ENCODE assay signal across 8 cellular contexts in the genomic region with DNA sequence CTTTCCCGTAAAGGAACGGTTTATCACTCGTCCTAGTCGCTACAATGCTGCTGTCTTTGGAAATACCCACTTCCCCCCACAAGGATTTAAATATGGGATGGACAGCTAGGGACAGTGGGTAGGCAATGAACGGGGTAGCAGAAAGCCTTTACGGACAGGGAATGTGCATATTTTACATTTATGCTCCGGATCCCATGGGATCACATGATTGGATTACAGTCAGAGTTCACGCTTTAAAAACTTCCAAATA. TPM values are rescaled to one million over a fixed set of nuclear protein-coding genes. Genes with fewer than 3 reads are reported as not detected.
DNase-seq lines count a peak whose midpoint lies in the region; ATAC-seq and TF ChIP-seq lines count a peak whose summit lies in the region.

No MANE protein-coding gene starts in this region.

- ATAC-seq in HG03025 (IDR thresholded peaks at IDR 0.05; ENCODE audit: low FRiP score, unreplicated experiment), result no peak
- ATAC-seq in HG03457 (IDR thresholded peaks at IDR 0.05; ENCODE audit: unreplicated experiment), result no peak

- DNase-seq in SJCRH30 (no peak), fibroblast of lung (ENCODE audit: low read depth in 2 of 2) (no peak), head of caudate nucleus (no peak), NCI-H2029 (lab: John Stamatoyannopoulos, UW) (no peak)

- H3K27me3 ChIP-seq in SJCRH30 (no peaks in the 10 kb centered on the region), fibroblast of lung (ENCODE audit: control insufficient read depth, insufficient read depth, low read length) (no peaks in the 10 kb centered on the region), rectal smooth muscle tissue (ENCODE audit: control insufficient read depth, insufficient read depth, low read length) (no peaks in the 10 kb centered on the region)

- H3K79me2 ChIP-seq in fibroblast of lung (ENCODE audit: control insufficient read depth, insufficient read depth, low read length), result peaks cover 6% of the 10 kb centered on the region

- no peaks in the 10 kb centered on the region for H4K20me1 ChIP-seq in fibroblast of lung (ENCODE audit: control insufficient read depth, extremely low read depth, insufficient read depth, low read length)

- H3K4me1 ChIP-seq in SJCRH30, result no peaks in the 10 kb centered on the region
- H3K4me1 ChIP-seq in fibroblast of lung (ENCODE audit: control insufficient read depth, extremely low read depth, insufficient read depth, low read length), result peaks cover 2% of the 10 kb centered on the region
- H3K4me1 ChIP-seq in rectal smooth muscle tissue (ENCODE audit: control insufficient read depth, insufficient read depth, low read length), result peaks cover 11% of the 10 kb centered on the region

- H3K4me3 ChIP-seq in GM08714 (ENCODE audit: low read length), result peak overlapping the region; percentile 98
- peak overlapping the region; percentile 67 for H3K4me3 ChIP-seq in SJCRH30
- H3K4me3 ChIP-seq in fibroblast of lung (replicated peaks in 1 of 4; ENCODE audit: control extremely low read depth in 1 of 4, insufficient read depth in 1 of 4, low read depth in 3 of 4, low read length in 4 of 4), result peak overlapping the region; percentile 73 to 85 (median 80)
- H3K4me3 ChIP-seq in rectal smooth muscle tissue (ENCODE audit: low read length), result peak overlapping the region; percentile 86

- H3K9me3 ChIP-seq in SJCRH30 (replicated peaks), result no peaks in the 10 kb centered on the region
- no peaks in the 10 kb centered on the region for H3K9me3 ChIP-seq in fibroblast of lung (ENCODE audit: control insufficient read depth, insufficient read depth, low read depth, low read length)

- peak overlapping the region; percentile 36 for H3K4me2 ChIP-seq in fibroblast of lung (ENCODE audit: extremely low read depth, insufficient read depth, low read length)

- peaks cover 8% of the 10 kb centered on the region; the same call in 1 of the 2 replicates for H3K36me3 ChIP-seq in SJCRH30
- peaks cover 4% of the 10 kb centered on the region for H3K36me3 ChIP-seq in fibroblast of lung (ENCODE audit: control insufficient read depth, insufficient read depth, low read length)
- H3K36me3 ChIP-seq in rectal smooth muscle tissue (ENCODE audit: control insufficient read depth, insufficient read depth, low read length), result peaks cover 7% of the 10 kb centered on the region

- H3K9ac ChIP-seq in fibroblast of lung (ENCODE audit: insufficient read depth, low read length) (peak overlapping the region; percentile 94), rectal smooth muscle tissue (ENCODE audit: low read length) (peak overlapping the region; percentile 43)

- H2AFZ ChIP-seq in fibroblast of lung (ENCODE audit: low read length), result no peak overlapping the region

- TF ChIP-seq CTCF in fibroblast of lung (conservative IDR thresholded peaks at IDR 0.05 in 1 of 2, IDR thresholded peaks at IDR 0.05 in 1 of 2; ENCODE audit: low read depth in 1 of 2, low read length in 2 of 2), result no peak

- peak overlapping the region; percentile 58; the same call in 1 of the 2 replicates for H3K27ac ChIP-seq in SJCRH30
- peak overlapping the region; percentile 71 for H3K27ac ChIP-seq in fibroblast of lung (ENCODE audit: insufficient read depth, low read length)
- peak overlapping the region; percentile 81 for H3K27ac ChIP-seq in rectal smooth muscle tissue (ENCODE audit: low read depth, low read length)

- intact Hi-C loops in head of caudate nucleus (cut with DNase I), result loop anchor here (5.0 kb wide), 1 partner anchor 476 kb away; a partner anchor contains a TSS

RNA-seq across cellular contexts. Expression of a gene that starts 1.2 kb away (rescaled TPM):
- total RNA-seq in SJCRH30 (2014; rRNA removed; shearing (Covaris generic)), result 8.8 and 11.1 TPM in 2 replicates
- 9.9 and 10.3 TPM in 2 replicates for total RNA-seq in fibroblast of lung
- polyA plus RNA-seq in fibroblast of lung, result 12.6 and 14.6 TPM in 2 replicates
- polyA plus RNA-seq in fibroblast of lung (2012), result 6.1 and 9.6 TPM in 2 replicates
- 13.7 and 24.3 TPM in 2 replicates for polyA minus RNA-seq in fibroblast of lung (ENCODE audit: low replicate concordance)
